8 cellular contexts compared by ENCODE assay signal in the genomic region with DNA sequence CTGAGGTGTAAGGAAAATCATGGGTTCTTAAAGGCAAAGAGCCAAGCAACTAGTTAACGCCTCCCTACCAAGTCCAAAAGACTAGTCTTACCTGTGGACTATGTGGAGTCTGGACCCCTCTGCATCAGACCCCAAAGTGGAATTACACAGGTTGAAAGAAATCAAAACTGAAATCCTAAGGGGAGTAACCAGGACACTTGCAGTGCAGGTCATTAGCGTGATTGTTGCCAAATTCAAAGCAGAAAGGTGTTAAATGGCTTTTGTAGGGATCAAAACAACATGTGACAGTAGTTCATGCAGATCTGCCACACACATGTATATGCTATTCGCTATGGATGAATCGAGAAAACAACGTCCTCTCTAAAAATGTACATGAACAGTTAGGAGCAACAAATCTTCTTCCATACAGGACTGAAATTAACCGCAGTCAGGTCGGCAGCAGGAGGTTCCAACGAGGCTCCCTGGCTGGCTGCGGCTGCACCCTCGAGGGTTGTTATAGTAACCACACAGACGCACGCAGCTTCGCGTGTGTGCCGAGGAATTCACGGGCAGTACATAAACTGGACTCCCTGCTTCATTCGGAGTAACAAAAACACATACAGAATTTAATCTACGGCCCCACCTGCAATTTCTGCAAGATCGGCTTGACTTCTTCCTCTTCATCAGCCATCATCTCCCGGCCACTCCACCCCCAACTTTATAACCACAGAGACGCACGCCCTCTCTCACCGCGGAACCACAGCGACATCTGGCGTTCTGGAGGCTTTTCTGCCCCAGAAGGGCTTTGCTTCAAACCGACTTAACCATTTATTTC. TPM values are rescaled to one million over a fixed set of nuclear protein-coding genes. Genes with fewer than 3 reads are reported as not detected.
DNase-seq lines count a peak whose midpoint lies in the region; ATAC-seq and TF ChIP-seq lines count a peak whose summit lies in the region.

A gene with protein sequence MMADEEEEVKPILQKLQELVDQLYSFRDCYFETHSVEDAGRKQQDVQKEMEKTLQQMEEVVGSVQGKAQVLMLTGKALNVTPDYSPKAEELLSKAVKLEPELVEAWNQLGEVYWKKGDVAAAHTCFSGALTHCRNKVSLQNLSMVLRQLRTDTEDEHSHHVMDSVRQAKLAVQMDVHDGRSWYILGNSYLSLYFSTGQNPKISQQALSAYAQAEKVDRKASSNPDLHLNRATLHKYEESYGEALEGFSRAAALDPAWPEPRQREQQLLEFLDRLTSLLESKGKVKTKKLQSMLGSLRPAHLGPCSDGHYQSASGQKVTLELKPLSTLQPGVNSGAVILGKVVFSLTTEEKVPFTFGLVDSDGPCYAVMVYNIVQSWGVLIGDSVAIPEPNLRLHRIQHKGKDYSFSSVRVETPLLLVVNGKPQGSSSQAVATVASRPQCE (minus strand): TSS at position 687 of the 814 bp plus-strand sequence. CDS start 14 bp downstream, at position 673.

- peak; percentile 90 for DNase-seq in COLO668 (lab: John Stamatoyannopoulos, UW; ENCODE audit: unreplicated experiment)
- peak; percentile 87 for DNase-seq in HT-29 (ENCODE audit: low spot score)
- DNase-seq in NK-92 treated with Interleukin-12 subunit alpha and Interleukin-12 subunit beta, amount 100 ng/mL, for 24 hours (lab: John Stamatoyannopoulos, UW) = peak; percentile 71
- DNase-seq in activated CD8-positive, alpha-beta memory T cell treated with anti-CD3 and anti-CD28 coated beads for 24 hours = peak; percentile 97
- peak; percentile 95 for DNase-seq in endodermal cell
- DNase-seq in mesendoderm = peak; percentile 91
- DNase-seq in stimulated activated CD8-positive, alpha-beta memory T cell treated with anti-CD3 and anti-CD28 coated beads, Interleukin-15, amount 100 ng/mL, for 1 hour (ENCODE audit: low read depth) = peak; percentile 90

- H3K56ac ChIP-seq in mesendoderm (ENCODE audit: low read length) = peak within 1 kb of the TSS; percentile 88

- H2BK5ac ChIP-seq in mesendoderm (ENCODE audit: low read length) = no peak within 1 kb of the TSS

- peaks cover 16% of the 10 kb centered on the region for H3K4me1 Mint-ChIP-seq in endodermal cell

- H3K27me3 Mint-ChIP-seq in endodermal cell (ENCODE audit: insufficient read depth) = no peaks in the 10 kb centered on the region

- H3K23ac ChIP-seq in mesendoderm (ENCODE audit: low read length) = no peak within 1 kb of the TSS

- peaks cover 17% of the 10 kb centered on the region for H3K36me3 Mint-ChIP-seq in endodermal cell (ENCODE audit: low read depth)

- H3K4me1 ChIP-seq in endodermal cell (ENCODE audit: control insufficient read depth, insufficient read depth, low read length) (no peaks in the 10 kb centered on the region), mesendoderm (ENCODE audit: control insufficient read depth, low read depth, low read length) (no peaks in the 10 kb centered on the region)

- no peak within 1 kb of the TSS for H2BK15ac ChIP-seq in mesendoderm (replicated peaks; ENCODE audit: low read depth)

- H3K4ac ChIP-seq in mesendoderm (ENCODE audit: low read depth, low read length) = no peak within 1 kb of the TSS

- no peak within 1 kb of the TSS for H2BK120ac ChIP-seq in mesendoderm (ENCODE audit: low read depth, low read length)

- H3K4me2 ChIP-seq in mesendoderm (ENCODE audit: low read length) = peak within 1 kb of the TSS; percentile 47

- H3K9ac ChIP-seq in endodermal cell (ENCODE audit: extremely low read depth, low read length, poor library complexity, severe bottlenecking) = peak within 1 kb of the TSS; percentile 66
- H3K9ac ChIP-seq in mesendoderm (ENCODE audit: low read length) = peak within 1 kb of the TSS; percentile 75

- H4K8ac ChIP-seq in mesendoderm (ENCODE audit: low read depth, low read length) = no peak within 1 kb of the TSS

- H3K4me3 Mint-ChIP-seq in endodermal cell = peak within 1 kb of the TSS; percentile 85

- H3K9me3 ChIP-seq in endodermal cell (ENCODE audit: control insufficient read depth, low read length) = no peaks in the 10 kb centered on the region

- no peak within 1 kb of the TSS for H4K5ac ChIP-seq in mesendoderm (ENCODE audit: low read length)

- H3K36me3 ChIP-seq in endodermal cell (ENCODE audit: control insufficient read depth, insufficient read depth, low read length) = no peaks in the 10 kb centered on the region
- H3K36me3 ChIP-seq in mesendoderm (ENCODE audit: control insufficient read depth, insufficient read depth, low read length) = no peaks in the 10 kb centered on the region

- no peak within 1 kb of the TSS for H3K18ac ChIP-seq in mesendoderm (ENCODE audit: low read length)

- no peaks in the 10 kb centered on the region for H3K27me3 ChIP-seq in endodermal cell (ENCODE audit: control insufficient read depth, insufficient read depth, low read length, poor library complexity, severe bottlenecking)
- no peaks in the 10 kb centered on the region for H3K27me3 ChIP-seq in mesendoderm (ENCODE audit: insufficient read depth, low read length, poor library complexity)

- peaks cover 3% of the 10 kb centered on the region for H3K79me1 ChIP-seq in mesendoderm (ENCODE audit: low read length)

- 0 to 1% methylated on average over 19 to 27 of the region's 27 CpGs for WGBS in endodermal cell (ENCODE audit: insufficient coverage in 1 of 2, insufficient read length in 1 of 2), 2 experiments
- no CpG with 5 or more reads among the region's 27 CpGs for WGBS in mesendoderm (ENCODE audit: extremely low coverage, insufficient coverage, low lambda C conversion rate)

- peak; percentile 42 for ATAC-seq in GM19468 (IDR thresholded peaks at IDR 0.05; ENCODE audit: extremely low read depth, unreplicated experiment)

- TF ChIP-seq CTCF in endodermal cell (conservative IDR thresholded peaks at IDR 0.05) = peak; percentile 95

- peaks cover 9% of the 10 kb centered on the region for H3K9me3 Mint-ChIP-seq in endodermal cell

- H3K27ac Mint-ChIP-seq in endodermal cell = peak within 1 kb of the TSS; percentile 74

- H3K27ac ChIP-seq in endodermal cell (ENCODE audit: low read depth, low read length) (no peak within 1 kb of the TSS), mesendoderm (ENCODE audit: low read depth, low read length) (no peak within 1 kb of the TSS)

- H3K4me3 ChIP-seq in endodermal cell (ENCODE audit: low read length) = peak within 1 kb of the TSS; percentile 85
- peak within 1 kb of the TSS; percentile 87 for H3K4me3 ChIP-seq in mesendoderm (ENCODE audit: low read length)

- H3K79me2 ChIP-seq in mesendoderm (ENCODE audit: control insufficient read depth, insufficient read depth, low read length) = no peaks in the 10 kb centered on the region

- no peak within 1 kb of the TSS for H2AK5ac ChIP-seq in mesendoderm (ENCODE audit: low read length)

RNA-seq across cellular contexts. Expression of the gene that starts here (rescaled TPM):
- total RNA-seq in HT-29 (2014; rRNA removed; shearing (Covaris generic)) = 3.7 and 5.3 TPM in 2 replicates
- total RNA-seq in endodermal cell = 10 to 100 TPM; 20.1 to 20.5 TPM
- polyA plus RNA-seq in endodermal cell (2013, experiment 1 of 2) = 16.2 TPM
- polyA plus RNA-seq in endodermal cell (2013, experiment 2 of 2) = 14.2 TPM
- 9.3 TPM for polyA plus RNA-seq in mesendoderm (2013, experiment 1 of 2)
- 9.5 TPM for polyA plus RNA-seq in mesendoderm (2013, experiment 2 of 2)
